In genomic region chr10:109892885-109893284, GRCh38 we compare ENCODE assay signal across 9 cellular contexts. TPM values are rescaled to one million over a fixed set of nuclear protein-coding genes. Genes with fewer than 3 reads are reported as not detected.
DNase-seq lines count a peak whose midpoint lies in the region; ATAC-seq and TF ChIP-seq lines count a peak whose summit lies in the region.
"Had no signal": no experiment of that assay in that cellular context is flagged by ENCODE, and none has a peak within 500 bp of the region (broad histone marks: within the 10 kb centered on the region; RNA-seq: fewer than 3 reads in every experiment).

No MANE protein-coding gene starts in this region.

- H3K4me3 Mint-ChIP-seq in immature natural killer cell: peak overlapping the region in 1 of 5 donors; percentile 15
- H3K4me3 Mint-ChIP-seq in CD4-positive, alpha-beta T cell: no peak overlapping the region

- H3K36me3 ChIP-seq in ascending aorta (peaks cover 4 to 5% of the 10 kb centered on the region in 2 donors), thoracic aorta (peaks cover 3% of the 10 kb centered on the region)

- H3K27me3 ChIP-seq in ascending aorta: no peaks in the 10 kb centered on the region
- H3K27me3 ChIP-seq in thoracic aorta (replicated peaks; ENCODE audit: insufficient read depth): no peaks in the 10 kb centered on the region
- H3K27me3 ChIP-seq in CD4-positive, alpha-beta T cell (ENCODE audit: control insufficient read depth, insufficient read depth, low read length): no peaks in the 10 kb centered on the region

- peaks cover 50 to 72% of the 10 kb centered on the region in 2 donors for H3K4me1 Mint-ChIP-seq in immature natural killer cell
- peaks cover 43% of the 10 kb centered on the region for H3K4me1 Mint-ChIP-seq in CD4-positive, alpha-beta T cell (ENCODE audit: low read depth)

- H3K9me3 Mint-ChIP-seq in activated naive CD4-positive, alpha-beta T cell treated with anti-CD3 and anti-CD28 coated beads, Interleukin-2, amount 50 U/mL, for 72 hours: no peaks in the 10 kb centered on the region
- no peaks in the 10 kb centered on the region for H3K9me3 Mint-ChIP-seq in immature natural killer cell
- H3K9me3 Mint-ChIP-seq in CD4-positive, alpha-beta T cell: no peaks in the 10 kb centered on the region
- H3K9me3 Mint-ChIP-seq: naive thymus-derived CD4-positive, alpha-beta T cell had no signal

- H3K36me3 Mint-ChIP-seq in activated naive CD4-positive, alpha-beta T cell treated with anti-CD3 and anti-CD28 coated beads, Interleukin-2, amount 50 U/mL, for 72 hours: peaks cover 6 to 18% of the 10 kb centered on the region in 2 donors
- H3K36me3 Mint-ChIP-seq in immature natural killer cell: peaks cover 16 to 32% (median 16%) of the 10 kb centered on the region in 3 donors
- peaks cover 71% of the 10 kb centered on the region for H3K36me3 Mint-ChIP-seq in CD4-positive, alpha-beta T cell (ENCODE audit: low read depth)

- intact Hi-C loops in ascending aorta (cut with DNase I): loop anchor here (5.0 kb wide), 2 partner anchors 369 to 604 kb away; partner anchors contain the start of gene DUSP5
- intact Hi-C loops in CD4-positive, alpha-beta T cell (cut with DNase I, micrococcal nuclease): no loop called here

- CTCF ChIA-PET in CD4-positive, alpha-beta T cell (lab: Charles Lee): interaction anchor here (1.1 kb wide), 1 partner anchor 18 kb away, joined by 3 read pairs; no protein-coding TSS in a partner anchor

- H3K9me3 ChIP-seq in ascending aorta (no peaks in the 10 kb centered on the region), thoracic aorta (no peaks in the 10 kb centered on the region)
- H3K9me3 ChIP-seq in CD4-positive, alpha-beta T cell (ENCODE audit: control insufficient read depth, low read length): no peaks in the 10 kb centered on the region

- peaks cover 0 to 5% (median 0%) of the 10 kb centered on the region in 3 donors for H3K27me3 Mint-ChIP-seq in immature natural killer cell (ENCODE audit: low read depth in 3 of 3)
- H3K27me3 Mint-ChIP-seq in CD4-positive, alpha-beta T cell: no peaks in the 10 kb centered on the region
- H3K27me3 Mint-ChIP-seq: naive thymus-derived CD4-positive, alpha-beta T cell had no signal

- peak; percentile 43 to 51 for ATAC-seq in activated naive CD4-positive, alpha-beta T cell treated with anti-CD3 and anti-CD28 coated beads, Interleukin-2, amount 50 U/mL, for 72 hours
- ATAC-seq in thoracic aorta (ENCODE audit: insufficient number of reproducible peaks, low FRiP score, low read depth): no peak
- no peak for ATAC-seq in CD4-positive, alpha-beta T cell (ENCODE audit: poor library complexity)
- no peak for ATAC-seq in GM18505 (IDR thresholded peaks at IDR 0.05; ENCODE audit: unreplicated experiment)
- ATAC-seq: naive thymus-derived CD4-positive, alpha-beta T cell had no signal

- no peak for DNase-seq in activated naive CD4-positive, alpha-beta T cell treated with anti-CD3 and anti-CD28 coated beads, Interleukin-2, amount 50 U/mL, for 72 hours (ENCODE audit: low spot score in 2 of 2)
- DNase-seq in activated naive CD4-positive, alpha-beta T cell treated with Interleukin-2 at 50 U/mL for 16 hours: no peak
- DNase-seq in ascending aorta (ENCODE audit: low spot score in 2 of 2) (no peak), immature natural killer cell (no peak), thoracic aorta (ENCODE audit: low spot score) (peak; percentile 27)
- DNase-seq in central memory CD4-positive, alpha-beta T cell: no peak
- no peak for DNase-seq in CD4-positive, alpha-beta T cell
- DNase-seq: naive thymus-derived CD4-positive, alpha-beta T cell had no signal

- POLR2A ChIA-PET in CD4-positive, alpha-beta T cell (lab: Charles Lee): interaction anchor here (1.7 kb wide), 1 partner anchor 10 kb away, joined by 10 read pairs; no protein-coding TSS in a partner anchor

- H3K27ac ChIP-seq in ascending aorta (peak overlapping the region; percentile 82 to 94), thoracic aorta (peak overlapping the region; percentile 88 to 93)
- no peak overlapping the region for H3K27ac ChIP-seq in CD4-positive, alpha-beta T cell (ENCODE audit: low read depth, low read length)

- no peak for TF ChIP-seq CTCF in ascending aorta (IDR thresholded peaks at IDR 0.05)
- TF ChIP-seq CTCF in thoracic aorta (IDR thresholded peaks at IDR 0.05): no peak
- TF ChIP-seq CTCF in CD4-positive, alpha-beta T cell (IDR thresholded peaks at IDR 0.05): no peak

- no peak for TF ChIP-seq POLR2A in GM18505 (IDR thresholded peaks at IDR 0.05; ENCODE audit: borderline replicate concordance, extremely low read depth, insufficient read depth, insufficient read length)

- H3K4me1 ChIP-seq in ascending aorta: peaks cover 14 to 85% of the 10 kb centered on the region in 2 donors
- peaks cover 62 to 92% of the 10 kb centered on the region in 2 donors for H3K4me1 ChIP-seq in thoracic aorta (ENCODE audit: control insufficient read depth in 1 of 2, low read depth in 2 of 2)

- H3K4me3 ChIP-seq in ascending aorta (no peak overlapping the region), thoracic aorta (no peak overlapping the region)

- H3K27ac Mint-ChIP-seq in activated naive CD4-positive, alpha-beta T cell treated with anti-CD3 and anti-CD28 coated beads, Interleukin-2, amount 50 U/mL, for 72 hours: peak overlapping the region; percentile 37 to 46
- H3K27ac Mint-ChIP-seq in immature natural killer cell: peak overlapping the region; percentile 68 to 88 (median 82)
- H3K27ac Mint-ChIP-seq in CD4-positive, alpha-beta T cell: no peak overlapping the region

RNA-seq across cellular contexts. Expression of gene XPNPEP1, which starts 30.4 kb away (rescaled TPM):
- total RNA-seq in activated naive CD4-positive, alpha-beta T cell treated with anti-CD3 and anti-CD28 coated beads, Interleukin-2, amount 50 U/mL, for 72 hours: 100 to 1,000 TPM in 1 of 2 donors, 10 to 100 TPM in 1; 77.9 to 118 TPM
- total RNA-seq in ascending aorta (212 TPM), thoracic aorta (10 to 100 TPM; 36.0 to 86.0 TPM)
- 10 to 100 TPM; 36.4 to 71.7 (median 57.7) TPM for polyA plus RNA-seq in immature natural killer cell
- total RNA-seq in CD4-positive, alpha-beta T cell: 10 to 100 TPM; 50.3 to 54.3 TPM

Comparison
In these comparisons a context has a peak if more than half of its experiments do, and no peak if none do; other contexts are left out.
1. ATAC-seq: peak in activated naive CD4-positive, alpha-beta T cell treated with anti-CD3 and anti-CD28 coated beads, Interleukin-2, amount 50 U/mL, for 72 hours (2 of 2); none in thoracic aorta (single experiment), CD4-positive, alpha-beta T cell (single experiment) and GM18505 (single experiment).